In genomic region chr2:235194351-235194750, GRCh38 we compare ENCODE assay signal across 18 cellular contexts.
"Had no signal": no experiment of that assay in that cellular context is flagged by ENCODE, and none has a peak within 500 bp of the region (broad histone marks: within the 10 kb centered on the region; RNA-seq: fewer than 3 reads in every experiment).

No MANE protein-coding gene starts in this region.

- DNase-seq: activated CD4-positive, alpha-beta T cell treated with anti-CD3 and anti-CD28 coated beads for 1 hour; activated CD4-positive, alpha-beta T cell treated with anti-CD3 and anti-CD28 coated beads, Interleukin-2, amount 50 U/mL, for 1 hour; activated CD8-positive, alpha-beta T cell treated with anti-CD3 and anti-CD28 coated beads, Interleukin-2, amount 10 ng/mL, durations not matched to agents 7 days and 5 days; activated gamma-delta T cell; aorta; central memory CD4-positive, alpha-beta T cell; effector memory CD8-positive, alpha-beta T cell; heart right ventricle; left cardiac atrium; mesendoderm; naive B cell; small intestine; stimulated activated CD4-positive, alpha-beta T cell treated with anti-CD3 and anti-CD28 coated beads, Interleukin-2, amount 100 ng/mL, for 24 hours; stimulated activated naive CD8-positive, alpha-beta T cell treated with anti-CD3 and anti-CD28 coated beads, Interleukin-15, amount 100 ng/mL, for 72 hours; T-cell; testis; trophoblast cell; WERI-Rb-1 had no signal
